In the genomic region with DNA sequence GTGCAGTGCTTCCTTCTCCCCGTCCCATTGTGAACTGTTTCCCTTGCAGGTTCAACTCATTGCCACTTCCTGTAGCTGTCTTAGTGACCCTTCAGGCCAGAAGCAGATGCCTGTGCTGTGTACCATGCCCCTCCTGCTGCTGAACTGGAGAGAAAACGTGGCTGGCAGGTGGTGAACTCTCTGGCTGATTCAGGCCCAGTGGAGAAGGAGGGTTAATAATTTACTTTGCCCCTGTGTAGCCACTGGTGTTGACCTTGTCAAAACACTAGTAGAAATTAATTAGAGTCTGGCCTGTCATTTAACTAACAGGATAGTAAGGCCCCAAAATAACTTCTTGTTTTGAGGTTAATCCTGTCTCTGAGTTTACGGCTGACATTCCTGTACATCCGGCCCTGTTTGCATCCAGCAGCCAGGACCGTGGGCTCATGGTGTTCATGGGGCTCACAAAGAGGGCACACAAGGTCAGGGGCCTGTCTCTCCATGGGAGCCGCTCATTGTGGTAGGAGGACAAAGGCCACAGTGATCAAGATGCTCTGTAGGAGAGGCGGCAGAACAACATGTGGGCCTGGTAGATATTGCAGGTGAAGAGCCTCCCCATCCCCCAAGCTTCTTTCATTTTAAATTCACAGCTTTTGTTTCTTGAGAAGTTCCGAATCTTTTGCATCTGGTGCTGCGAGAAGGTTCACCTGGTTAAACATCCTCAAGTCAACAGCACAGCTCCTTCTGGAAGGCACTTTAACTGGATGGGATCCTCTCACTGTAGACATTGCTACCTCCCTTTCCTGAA, we compare ENCODE assay signal across 1 cellular context.
TF ChIP-seq lines count a peak whose summit lies in the region.

No MANE protein-coding gene starts in this region.

TF ChIP-seq in HepG2, 621 proteins besides CTCF, POLR2A, EP300 and RAD21 (continued from another document and continues in another):
- TF ChIP-seq E2F2 (CRISPR knock-in tag; IDR thresholded peaks at IDR 0.05; ENCODE audit: borderline replicate concordance) (no peak), SKI (IDR thresholded peaks at IDR 0.05; ENCODE audit: partially characterized antibody) (peak; percentile 72), CSRNP2 (CRISPR knock-in tag; conservative IDR thresholded peaks at IDR 0.05; ENCODE audit: low read depth) (no peak), HDAC2 (CRISPR knock-in tag; IDR thresholded peaks at IDR 0.05) (peak; percentile 80), DBP (CRISPR knock-in tag; IDR thresholded peaks at IDR 0.05; ENCODE audit: not compliant biosample characterization) (no peak), ZNF678 (CRISPR knock-in tag; IDR thresholded peaks at IDR 0.05) (peak; percentile 82; the same call in 1 of the 2 replicates), MBD4 (IDR thresholded peaks at IDR 0.05; ENCODE audit: borderline replicate concordance, low read length) (no peak; the same call in 1 of the 2 replicates), AKNA (CRISPR knock-in tag; IDR thresholded peaks at IDR 0.05; ENCODE audit: borderline replicate concordance) (peak; percentile 62; the same call in 1 of the 2 replicates), GPBP1L1 (CRISPR knock-in tag; IDR thresholded peaks at IDR 0.05) (no peak), SOX6 (IDR thresholded peaks at IDR 0.05) (no peak), SOX6 (CRISPR knock-in tag; IDR thresholded peaks at IDR 0.05) (peak; percentile 98), ZNF629 (CRISPR knock-in tag; conservative IDR thresholded peaks at IDR 0.05) (peak; percentile 3; the same call in 1 of the 2 replicates), ZNF451 (CRISPR knock-in tag; IDR thresholded peaks at IDR 0.05) (peak; percentile 97), ZBTB21 (CRISPR knock-in tag; IDR thresholded peaks at IDR 0.05) (no peak), SUZ12 (IDR thresholded peaks at IDR 0.05; ENCODE audit: low read depth, low read length) (no peak), RARG (CRISPR knock-in tag; IDR thresholded peaks at IDR 0.05; ENCODE audit: low read depth) (peak; percentile 60; the same call in 1 of the 2 replicates), ELF3 (CRISPR knock-in tag; IDR thresholded peaks at IDR 0.05) (peak; percentile 93), ZNF616 (CRISPR knock-in tag; IDR thresholded peaks at IDR 0.05; ENCODE audit: low read depth) (0 out of 2 replicates have a peak, but pooled peaks have one; percentile 38), FUBP1 (CRISPR knock-in tag; IDR thresholded peaks at IDR 0.05; ENCODE audit: borderline replicate concordance) (no peak), ATAD3A (CRISPR knock-in tag; IDR thresholded peaks at IDR 0.05) (no peak), ZNF44 (CRISPR knock-in tag; IDR thresholded peaks at IDR 0.05) (peak; percentile 46; the same call in 1 of the 2 replicates), RXRB (CRISPR knock-in tag; IDR thresholded peaks at IDR 0.05; ENCODE audit: borderline replicate concordance) (peak; percentile 98), YEATS2 (CRISPR knock-in tag; IDR thresholded peaks at IDR 0.05; ENCODE audit: borderline replicate concordance) (peak; percentile 7; the same call in 1 of the 2 replicates), TEAD2 (CRISPR knock-in tag; IDR thresholded peaks at IDR 0.05) (0 out of 2 replicates have a peak, but pooled peaks have one; percentile 45), ZNF883 (CRISPR knock-in tag; IDR thresholded peaks at IDR 0.05; ENCODE audit: not compliant biosample characterization) (peak; percentile 84), ZNF274 (CRISPR knock-in tag; IDR thresholded peaks at IDR 0.05) (peak; percentile 97), JARID2 (CRISPR knock-in tag; IDR thresholded peaks at IDR 0.05; ENCODE audit: insufficient replicate concordance) (no peak)
- TF ChIP-seq, protein P1, sequence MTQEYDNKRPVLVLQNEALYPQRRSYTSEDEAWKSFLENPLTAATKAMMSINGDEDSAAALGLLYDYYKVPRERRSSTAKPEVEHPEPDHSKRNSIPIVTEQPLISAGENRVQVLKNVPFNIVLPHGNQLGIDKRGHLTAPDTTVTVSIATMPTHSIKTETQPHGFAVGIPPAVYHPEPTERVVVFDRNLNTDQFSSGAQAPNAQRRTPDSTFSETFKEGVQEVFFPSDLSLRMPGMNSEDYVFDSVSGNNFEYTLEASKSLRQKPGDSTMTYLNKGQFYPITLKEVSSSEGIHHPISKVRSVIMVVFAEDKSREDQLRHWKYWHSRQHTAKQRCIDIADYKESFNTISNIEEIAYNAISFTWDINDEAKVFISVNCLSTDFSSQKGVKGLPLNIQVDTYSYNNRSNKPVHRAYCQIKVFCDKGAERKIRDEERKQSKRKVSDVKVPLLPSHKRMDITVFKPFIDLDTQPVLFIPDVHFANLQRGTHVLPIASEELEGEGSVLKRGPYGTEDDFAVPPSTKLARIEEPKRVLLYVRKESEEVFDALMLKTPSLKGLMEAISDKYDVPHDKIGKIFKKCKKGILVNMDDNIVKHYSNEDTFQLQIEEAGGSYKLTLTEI (CRISPR knock-in tag; conservative IDR thresholded peaks at IDR 0.05) = no peak; the same call in 1 of the 2 replicates
- TF ChIP-seq, protein P2, sequence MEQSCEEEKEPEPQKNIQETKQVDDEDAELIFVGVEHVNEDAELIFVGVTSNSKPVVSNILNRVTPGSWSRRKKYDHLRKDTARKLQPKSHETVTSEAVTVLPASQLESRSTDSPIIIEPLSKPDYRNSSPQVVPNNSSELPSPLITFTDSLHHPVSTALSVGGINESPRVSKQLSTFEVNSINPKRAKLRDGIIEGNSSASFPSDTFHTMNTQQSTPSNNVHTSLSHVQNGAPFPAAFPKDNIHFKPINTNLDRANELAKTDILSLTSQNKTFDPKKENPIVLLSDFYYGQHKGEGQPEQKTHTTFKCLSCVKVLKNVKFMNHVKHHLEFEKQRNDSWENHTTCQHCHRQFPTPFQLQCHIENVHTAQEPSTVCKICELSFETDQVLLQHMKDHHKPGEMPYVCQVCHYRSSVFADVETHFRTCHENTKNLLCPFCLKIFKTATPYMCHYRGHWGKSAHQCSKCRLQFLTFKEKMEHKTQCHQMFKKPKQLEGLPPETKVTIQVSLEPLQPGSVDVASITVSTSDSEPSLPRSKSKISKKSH (CRISPR knock-in tag; IDR thresholded peaks at IDR 0.05; ENCODE audit: borderline replicate concordance) = peak; percentile 83; the same call in 1 of the 2 replicates
- TF ChIP-seq, protein P3, sequence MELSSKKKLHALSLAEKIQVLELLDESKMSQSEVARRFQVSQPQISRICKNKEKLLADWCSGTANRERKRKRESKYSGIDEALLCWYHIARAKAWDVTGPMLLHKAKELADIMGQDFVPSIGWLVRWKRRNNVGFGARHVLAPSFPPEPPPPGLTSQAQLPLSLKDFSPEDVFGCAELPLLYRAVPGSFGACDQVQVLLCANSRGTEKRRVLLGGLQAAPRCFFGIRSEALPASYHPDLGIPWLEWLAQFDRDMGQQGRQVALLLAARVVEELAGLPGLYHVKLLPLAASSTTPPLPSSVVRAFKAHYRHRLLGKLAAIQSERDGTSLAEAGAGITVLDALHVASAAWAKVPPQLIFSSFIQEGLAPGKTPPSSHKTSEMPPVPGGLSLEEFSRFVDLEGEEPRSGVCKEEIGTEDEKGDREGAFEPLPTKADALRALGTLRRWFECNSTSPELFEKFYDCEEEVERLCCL (CRISPR knock-in tag; IDR thresholded peaks at IDR 0.05; ENCODE audit: borderline replicate concordance) = no peak; the same call in 1 of the 2 replicates
- TF ChIP-seq, protein P4, sequence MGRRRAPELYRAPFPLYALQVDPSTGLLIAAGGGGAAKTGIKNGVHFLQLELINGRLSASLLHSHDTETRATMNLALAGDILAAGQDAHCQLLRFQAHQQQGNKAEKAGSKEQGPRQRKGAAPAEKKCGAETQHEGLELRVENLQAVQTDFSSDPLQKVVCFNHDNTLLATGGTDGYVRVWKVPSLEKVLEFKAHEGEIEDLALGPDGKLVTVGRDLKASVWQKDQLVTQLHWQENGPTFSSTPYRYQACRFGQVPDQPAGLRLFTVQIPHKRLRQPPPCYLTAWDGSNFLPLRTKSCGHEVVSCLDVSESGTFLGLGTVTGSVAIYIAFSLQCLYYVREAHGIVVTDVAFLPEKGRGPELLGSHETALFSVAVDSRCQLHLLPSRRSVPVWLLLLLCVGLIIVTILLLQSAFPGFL (CRISPR knock-in tag; IDR thresholded peaks at IDR 0.05) = no peak
- TF ChIP-seq, protein P5, sequence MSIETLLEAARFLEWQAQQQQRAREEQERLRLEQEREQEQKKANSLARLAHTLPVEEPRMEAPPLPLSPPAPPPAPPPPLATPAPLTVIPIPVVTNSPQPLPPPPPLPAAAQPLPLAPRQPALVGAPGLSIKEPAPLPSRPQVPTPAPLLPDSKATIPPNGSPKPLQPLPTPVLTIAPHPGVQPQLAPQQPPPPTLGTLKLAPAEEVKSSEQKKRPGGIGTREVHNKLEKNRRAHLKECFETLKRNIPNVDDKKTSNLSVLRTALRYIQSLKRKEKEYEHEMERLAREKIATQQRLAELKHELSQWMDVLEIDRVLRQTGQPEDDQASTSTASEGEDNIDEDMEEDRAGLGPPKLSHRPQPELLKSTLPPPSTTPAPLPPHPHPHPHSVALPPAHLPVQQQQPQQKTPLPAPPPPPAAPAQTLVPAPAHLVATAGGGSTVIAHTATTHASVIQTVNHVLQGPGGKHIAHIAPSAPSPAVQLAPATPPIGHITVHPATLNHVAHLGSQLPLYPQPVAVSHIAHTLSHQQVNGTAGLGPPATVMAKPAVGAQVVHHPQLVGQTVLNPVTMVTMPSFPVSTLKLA (IDR thresholded peaks at IDR 0.05) = peak; percentile 53
